1 cellular context compared by ENCODE assay signal in the genomic region with DNA sequence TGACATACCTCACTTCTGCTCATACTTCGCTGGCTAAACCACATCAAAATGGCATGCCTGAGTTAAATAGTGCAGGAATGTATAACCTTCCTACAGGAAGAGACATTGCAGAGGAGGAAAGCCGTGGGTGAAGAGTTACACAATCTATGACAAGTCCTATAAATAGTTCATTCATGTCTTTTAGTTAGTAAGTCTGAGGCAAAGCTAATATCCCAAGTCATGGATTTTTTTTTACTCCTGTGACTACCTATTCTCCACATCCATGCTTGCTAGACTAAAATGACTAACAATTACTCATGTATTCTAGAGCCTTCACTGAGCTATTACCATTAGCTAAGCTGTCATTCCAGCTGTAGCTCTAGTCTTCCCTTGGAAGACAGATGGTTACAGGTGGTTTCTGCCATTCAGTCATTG.
TF ChIP-seq lines count a peak whose summit lies in the region.

No MANE protein-coding gene starts in this region.

TF ChIP-seq in A549, 52 proteins besides CTCF, POLR2A, EP300 and RAD21 (continued from another document):
- peak; percentile 86 for TF ChIP-seq JUNB (IDR thresholded peaks at IDR 0.05)
- peak; percentile 84 for TF ChIP-seq CEBPB (IDR thresholded peaks at IDR 0.05)
- no peak for TF ChIP-seq ZSCAN20 (CRISPR knock-in tag; IDR thresholded peaks at IDR 0.05)
